8 cellular contexts compared by ENCODE assay signal in genomic region chr17:2347805-2348685, GRCh38.
A peak's percentile ranks its signal among the peaks of the same experiment; 100 is the strongest.
DNase-seq lines count a peak whose midpoint lies in the region; ATAC-seq lines count a peak whose summit lies in the region.

No MANE protein-coding gene starts in this region.

- DNase-seq in C1 segment of cervical spinal cord (lab: John Stamatoyannopoulos, UW) (peak in 9 of 14 donors; percentile 8 to 73 (median 22)), NCI-H1105 treated with DMSO at 0.1 percent for 48 hours (lab: John Stamatoyannopoulos, UW) (peak; percentile 27), astrocyte of the hippocampus (ENCODE audit: low read depth, low spot score) (peak; percentile 76), iPS-NIHi7 (ENCODE audit: extremely low spot score) (peak; percentile 93), superior temporal gyrus (ENCODE audit: extremely low spot score) (peak; percentile 29), AML-193 (lab: John Stamatoyannopoulos, UW) (no peak)

- no peak for ATAC-seq in HG03354 (IDR thresholded peaks at IDR 0.05; ENCODE audit: poor library complexity, severe bottlenecking, unreplicated experiment)
- no peak for ATAC-seq in HG03457 (IDR thresholded peaks at IDR 0.05; ENCODE audit: unreplicated experiment)

Comparison
In these comparisons a context has a peak if more than half of its experiments do, and no peak if none do; other contexts are left out.
1. DNase-seq: peak in C1 segment of cervical spinal cord (9 of 14), NCI-H1105 treated with DMSO at 0.1 percent for 48 hours (single experiment), astrocyte of the hippocampus (single experiment), iPS-NIHi7 (single experiment) and superior temporal gyrus (single experiment); none in AML-193 (0 of 2).